ENCODE assay signal across 1 cellular context in genomic region chr9:69346596-69347390, GRCh38.
TF ChIP-seq lines count a peak whose summit lies in the region.

No MANE protein-coding gene starts in this region.

TF ChIP-seq in IMR-90, 13 proteins besides CTCF, POLR2A, EP300 and RAD21:
- no peak for TF ChIP-seq MXI1 (IDR thresholded peaks at IDR 0.05; ENCODE audit: borderline replicate concordance, low read depth, low read length)
- TF ChIP-seq, protein P1, sequence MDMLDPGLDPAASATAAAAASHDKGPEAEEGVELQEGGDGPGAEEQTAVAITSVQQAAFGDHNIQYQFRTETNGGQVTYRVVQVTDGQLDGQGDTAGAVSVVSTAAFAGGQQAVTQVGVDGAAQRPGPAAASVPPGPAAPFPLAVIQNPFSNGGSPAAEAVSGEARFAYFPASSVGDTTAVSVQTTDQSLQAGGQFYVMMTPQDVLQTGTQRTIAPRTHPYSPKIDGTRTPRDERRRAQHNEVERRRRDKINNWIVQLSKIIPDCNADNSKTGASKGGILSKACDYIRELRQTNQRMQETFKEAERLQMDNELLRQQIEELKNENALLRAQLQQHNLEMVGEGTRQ (IDR thresholded peaks at IDR 0.05; ENCODE audit: low read depth, low read length): no peak
- TF ChIP-seq NFE2L2 (IDR thresholded peaks at IDR 0.05; ENCODE audit: low read depth, low read length): no peak
